Comparison of ENCODE assay signal across 21 cellular contexts in genomic region chr12:119308743-119309456, GRCh38. TPM values are rescaled to one million over a fixed set of nuclear protein-coding genes. Genes with fewer than 3 reads are reported as not detected.
DNase-seq lines count a peak whose midpoint lies in the region; ATAC-seq and TF ChIP-seq lines count a peak whose summit lies in the region.
"Had no signal": no experiment of that assay in that cellular context is flagged by ENCODE, and none has a peak within 500 bp of the region (broad histone marks: within the 10 kb centered on the region; RNA-seq: fewer than 3 reads in every experiment).

No MANE protein-coding gene starts in this region.

- TF ChIP-seq CTCF in WTC11 (IDR thresholded peaks at IDR 0.05) (no peak), nephron progenitor cell (IDR thresholded peaks at IDR 0.05) (no peak), sigmoid colon (IDR thresholded peaks at IDR 0.05) (no peak)

- ATAC-seq in WTC11 = peak; percentile 83
- ATAC-seq: activated naive CD4-positive, alpha-beta T cell treated with anti-CD3 and anti-CD28 coated beads, Interleukin-2, amount 50 U/mL, for 72 hours had no signal

- H3K4me3 ChIP-seq in H7 (ENCODE audit: insufficient read depth, low read depth, low read length) (no peak overlapping the region), sigmoid colon (no peak overlapping the region)

- H3K9me3 ChIP-seq in sigmoid colon = no peaks in the 10 kb centered on the region

- 58 to 60% methylated on average over 19 of the region's 19 CpGs for WGBS in sigmoid colon, 2 donors

- H3K27ac ChIP-seq in sigmoid colon = no peak overlapping the region

- peaks cover 37% of the 10 kb centered on the region for H3K4me1 Mint-ChIP-seq in WTC11
- H3K4me1 Mint-ChIP-seq in nephron progenitor cell = peaks cover 58% of the 10 kb centered on the region
- no peaks in the 10 kb centered on the region for H3K4me1 Mint-ChIP-seq in activated T-cell treated with anti-CD3 and anti-CD28 coated beads, Interleukin-2, amount 50 U/mL, for 24 hours (ENCODE audit: low read depth)
- H3K4me1 Mint-ChIP-seq: activated CD4-positive, alpha-beta T cell treated with anti-CD3 and anti-CD28 coated beads, Interleukin-2, amount 10 ng/mL, durations not matched to agents 24 days and 14 days had no signal

- POLR2A ChIA-PET in WTC11 (lab: Charles Lee) = no interaction called here

- TF ChIP-seq POLR2A in sigmoid colon (IDR thresholded peaks at IDR 0.05) = no peak

- H3K36me3 Mint-ChIP-seq in WTC11 (peaks cover 12% of the 10 kb centered on the region), nephron progenitor cell (ENCODE audit: low read depth) (peaks cover 4% of the 10 kb centered on the region)
- no peaks in the 10 kb centered on the region for H3K36me3 Mint-ChIP-seq in activated T-cell treated with anti-CD3 and anti-CD28 coated beads, Interleukin-2, amount 50 U/mL, for 24 hours (ENCODE audit: low read depth)
- H3K36me3 Mint-ChIP-seq: activated naive CD4-positive, alpha-beta T cell treated with anti-CD3 and anti-CD28 coated beads, Interleukin-2, amount 50 U/mL, for 72 hours; brain had no signal

- H3K9me3 Mint-ChIP-seq in WTC11 = peaks cover 9% of the 10 kb centered on the region
- H3K9me3 Mint-ChIP-seq in nephron progenitor cell = peaks cover 13% of the 10 kb centered on the region
- no peaks in the 10 kb centered on the region for H3K9me3 Mint-ChIP-seq in activated T-cell treated with anti-CD3 and anti-CD28 coated beads, Interleukin-2, amount 50 U/mL, for 24 hours
- H3K9me3 Mint-ChIP-seq: activated CD4-positive, alpha-beta T cell treated with anti-CD3 and anti-CD28 coated beads, Interleukin-2, amount 10 ng/mL, durations not matched to agents 24 days and 14 days; activated naive CD4-positive, alpha-beta T cell treated with anti-CD3 and anti-CD28 coated beads, Interleukin-2, amount 50 U/mL, for 72 hours had no signal

- H3K27ac Mint-ChIP-seq in WTC11 (no peak overlapping the region; the same call in 1 of the 2 replicates), nephron progenitor cell (peak overlapping the region; percentile 62)
- H3K27ac Mint-ChIP-seq in activated T-cell treated with anti-CD3 and anti-CD28 coated beads, Interleukin-2, amount 50 U/mL, for 24 hours = no peak overlapping the region
- H3K27ac Mint-ChIP-seq: activated CD4-positive, alpha-beta T cell treated with anti-CD3 and anti-CD28 coated beads, Interleukin-2, amount 10 ng/mL, durations not matched to agents 24 days and 14 days; activated naive CD4-positive, alpha-beta T cell treated with anti-CD3 and anti-CD28 coated beads, Interleukin-2, amount 50 U/mL, for 72 hours had no signal

- peaks cover 10% of the 10 kb centered on the region for H3K27me3 Mint-ChIP-seq in WTC11 (ENCODE audit: low read depth)
- peaks cover 4% of the 10 kb centered on the region for H3K27me3 Mint-ChIP-seq in nephron progenitor cell (ENCODE audit: low read depth, poor library complexity)
- no peaks in the 10 kb centered on the region for H3K27me3 Mint-ChIP-seq in activated T-cell treated with anti-CD3 and anti-CD28 coated beads, Interleukin-2, amount 50 U/mL, for 24 hours
- H3K27me3 Mint-ChIP-seq: activated CD4-positive, alpha-beta T cell treated with anti-CD3 and anti-CD28 coated beads, Interleukin-2, amount 10 ng/mL, durations not matched to agents 24 days and 14 days had no signal

- H3K4me1 ChIP-seq in sigmoid colon = peaks cover 0 to 6% (median 2%) of the 10 kb centered on the region in 4 donors

- H3K36me3 ChIP-seq in H7 (replicated peaks; ENCODE audit: control insufficient read depth, insufficient read depth, low read length) = no peaks in the 10 kb centered on the region
- H3K36me3 ChIP-seq in sigmoid colon = no peaks in the 10 kb centered on the region

- CTCF ChIA-PET in WTC11 (lab: Charles Lee) = interaction anchor here (0.5 kb wide), 1 partner anchor 686 kb away, joined by 3 read pairs; no protein-coding TSS in a partner anchor

- no peak for TF ChIP-seq EP300 in sigmoid colon (IDR thresholded peaks at IDR 0.05)

- H3K4me3 Mint-ChIP-seq in WTC11 (no peak overlapping the region), nephron progenitor cell (peak overlapping the region; percentile 16)
- H3K4me3 Mint-ChIP-seq in activated T-cell treated with anti-CD3 and anti-CD28 coated beads, Interleukin-2, amount 50 U/mL, for 24 hours = no peak overlapping the region
- H3K4me3 Mint-ChIP-seq: activated CD4-positive, alpha-beta T cell treated with anti-CD3 and anti-CD28 coated beads, Interleukin-2, amount 10 ng/mL, durations not matched to agents 24 days and 14 days had no signal

- H3K27me3 ChIP-seq in H7 (ENCODE audit: control insufficient read depth, insufficient read depth, low read length) = no peaks in the 10 kb centered on the region
- no peaks in the 10 kb centered on the region for H3K27me3 ChIP-seq in sigmoid colon

- DNase-seq in H7 (peak; percentile 29), NCI-H187 treated with DMSO at 0.1 percent for 48 hours (lab: John Stamatoyannopoulos, UW) (peak; percentile 91), WTC11 (ENCODE audit: low spot score) (peak; percentile 22), nephron progenitor cell (peak; percentile 62), germinal center (ENCODE audit: low spot score) (no peak), sigmoid colon (no peak)
- no peak for DNase-seq in activated T-cell treated with anti-CD3 and anti-CD28 coated beads, Interleukin-2, amount 50 U/mL, for 24 hours
- no peak for DNase-seq in stimulated activated naive CD4-positive, alpha-beta T cell treated with Interleukin-2 at 50 U/mL for 16 hours (lab: John Stamatoyannopoulos, UW)
- DNase-seq: activated CD4-positive, alpha-beta T cell treated with anti-CD3 and anti-CD28 coated beads, Interleukin-2, amount 10 ng/mL, durations not matched to agents 24 days and 14 days; activated T-cell treated with anti-CD3 and anti-CD28 coated beads for 4 hours; AML-193; DMS153; IMR-90; mesenchymal stem cell; NCI-H1048; stimulated activated naive CD4-positive, alpha-beta T cell had no signal

- intact Hi-C loops in sigmoid colon (cut with DNase I) = no loop called here

TF ChIP-seq in WTC11, 78 proteins besides CTCF, POLR2A, EP300 and RAD21:
- TF ChIP-seq TEAD1 (CRISPR knock-in tag; IDR thresholded peaks at IDR 0.05) = no peak
- no peak for TF ChIP-seq MAX (CRISPR knock-in tag; IDR thresholded peaks at IDR 0.05)
- TF ChIP-seq ZNF671 (CRISPR knock-in tag; IDR thresholded peaks at IDR 0.05) = no peak

RNA-seq across cellular contexts. Expression of gene CCDC60, which starts 25.6 kb away (rescaled TPM):
- total RNA-seq in H7 (2014; rRNA removed; shearing (Covaris generic)) = 3.5 TPM in 1 of 2 replicates, not detected in the other
- 0.57 to 1.1 TPM (median 0.82 TPM) in 3 replicates for total RNA-seq in WTC11 (2021)
- total RNA-seq in sigmoid colon = 1 to 10 TPM; 1.1 to 2.8 (median 1.5) TPM
- 10 to 100 TPM in 1 of 3 donors, 1 to 10 TPM in 2; 1.3 to 10.4 (median 9.0) TPM for polyA plus RNA-seq in sigmoid colon
- total RNA-seq: activated CD4-positive, alpha-beta T cell treated with anti-CD3 and anti-CD28 coated beads, Interleukin-2, amount 10 ng/mL, durations not matched to agents 24 days and 14 days; activated naive CD4-positive, alpha-beta T cell treated with anti-CD3 and anti-CD28 coated beads, Interleukin-2, amount 50 U/mL, for 72 hours; H4; IMR-90; SK-MEL-5; skeletal muscle tissue had no signal
- polyA plus RNA-seq: IMR-90 had no signal

Comparison
In these comparisons a context has a peak if more than half of its experiments do, and no peak if none do; other contexts are left out.
1. DNase-seq: peak in H7 (single experiment), NCI-H187 treated with DMSO at 0.1 percent for 48 hours (single experiment), WTC11 (single experiment) and nephron progenitor cell (single experiment); none in germinal center (single experiment), sigmoid colon (single experiment), activated T-cell treated with anti-CD3 and anti-CD28 coated beads, Interleukin-2, amount 50 U/mL, for 24 hours (single experiment) and stimulated activated naive CD4-positive, alpha-beta T cell treated with Interleukin-2 at 50 U/mL for 16 hours (single experiment).